ENCODE assay signal across 16 cellular contexts in genomic region chr17:39663340-39663687, GRCh38. TPM values are rescaled to one million over a fixed set of nuclear protein-coding genes. Genes with fewer than 3 reads are reported as not detected.
DNase-seq lines count a peak whose midpoint lies in the region; ATAC-seq and TF ChIP-seq lines count a peak whose summit lies in the region.
"Had no signal": no experiment of that assay in that cellular context is flagged by ENCODE, and none has a peak within 500 bp of the region (broad histone marks: within the 10 kb centered on the region; RNA-seq: fewer than 3 reads in every experiment).

No MANE protein-coding gene starts in this region.

- peak overlapping the region; percentile 90 for H2BK5ac ChIP-seq in neuronal stem cell (ENCODE audit: low read length)

- CTCF ChIA-PET in CD8-positive, alpha-beta T cell (lab: Charles Lee), result interaction anchor here (0.8 to 11.0 kb wide), 3 partner anchors 9 to 41 kb away, joined by 3 to 205 read pairs (median 7); partner anchors contain the start of gene PPP1R1B
- CTCF ChIA-PET in activated CD4-positive, alpha-beta T cell treated with anti-CD3 and anti-CD28 coated beads, Interleukin-2, amount 10 ng/mL, durations not matched to agents 7 days and 5 days (lab: Charles Lee), result interaction anchor here (0.9 kb wide), 1 partner anchor 10 kb away, joined by 5 read pairs; no protein-coding TSS in a partner anchor

- H3K27me3 ChIP-seq in CD8-positive, alpha-beta T cell (ENCODE audit: insufficient read depth, low read length), result no peaks in the 10 kb centered on the region
- H3K27me3 ChIP-seq in WERI-Rb-1 (ENCODE audit: insufficient read depth, low read depth, severe bottlenecking), result no peaks in the 10 kb centered on the region
- H3K27me3 ChIP-seq in neuronal stem cell (ENCODE audit: control insufficient read depth in 3 of 3, insufficient read depth in 3 of 3, low read depth in 1 of 3, low read length in 3 of 3), result peaks cover 0 to 20% (median 0%) of the 10 kb centered on the region in 3 experiments
- H3K27me3 ChIP-seq in testis, result no peaks in the 10 kb centered on the region
- H3K27me3 ChIP-seq: adrenal gland had no signal

- DNase-seq in CD8-positive, alpha-beta T cell, result no peak
- DNase-seq in WERI-Rb-1 (no peak), neuronal stem cell (ENCODE audit: low spot score) (no peak), testis (no peak)
- no peak for DNase-seq in activated CD4-positive, alpha-beta T cell treated with anti-CD3 and anti-CD28 coated beads, Interleukin-2, amount 10 ng/mL, durations not matched to agents 7 days and 5 days
- DNase-seq: activated CD4-positive, alpha-beta T cell treated with anti-CD3 and anti-CD28 coated beads for 1 hour; activated T-cell treated with anti-CD3 and anti-CD28 coated beads, Interleukin-2, amount 50 U/mL, for 72 hours; NCI-H1105 treated with DMSO at 0.1 percent for 48 hours; NCI-H446; stimulated activated CD4-positive, alpha-beta T cell treated with anti-CD3 and anti-CD28 coated beads, Interleukin-4, amount 100 ng/mL, for 1 hour; T-helper 1 cell had no signal

- H4K8ac ChIP-seq in neuronal stem cell (ENCODE audit: low read depth, low read length), result no peak overlapping the region

- H3K4me3 Mint-ChIP-seq in CD8-positive, alpha-beta T cell, result no peak overlapping the region
- H3K4me3 Mint-ChIP-seq in activated CD4-positive, alpha-beta T cell treated with anti-CD3 and anti-CD28 coated beads, Interleukin-2, amount 10 ng/mL, durations not matched to agents 7 days and 5 days, result no peak overlapping the region
- H3K4me3 Mint-ChIP-seq: activated T-cell treated with anti-CD3 and anti-CD28 coated beads, Interleukin-2, amount 50 U/mL, for 72 hours; stimulated activated effector memory CD8-positive, alpha-beta T cell treated with anti-CD3 and anti-CD28 coated beads, Interleukin-12 subunit alpha, Interleukin-12 subunit beta, amount 100 ng/mL, for 72 hours had no signal

- peaks cover 37% of the 10 kb centered on the region for H3K36me3 Mint-ChIP-seq in CD8-positive, alpha-beta T cell
- H3K36me3 Mint-ChIP-seq in activated CD4-positive, alpha-beta T cell treated with anti-CD3 and anti-CD28 coated beads, Interleukin-2, amount 10 ng/mL, durations not matched to agents 7 days and 5 days (ENCODE audit: low read depth), result peaks cover 14% of the 10 kb centered on the region

- no peak overlapping the region for H3K4ac ChIP-seq in neuronal stem cell (ENCODE audit: low read length)

- H3K27ac ChIP-seq in CD8-positive, alpha-beta T cell (ENCODE audit: low read depth, low read length), result no peak overlapping the region
- H3K27ac ChIP-seq in WERI-Rb-1 (peak overlapping the region; percentile 81), neuronal stem cell (replicated peaks; ENCODE audit: low read length) (no peak overlapping the region), testis (no peak overlapping the region)

- H3K9me3 ChIP-seq in CD8-positive, alpha-beta T cell (ENCODE audit: low read length), result no peaks in the 10 kb centered on the region
- H3K9me3 ChIP-seq in WERI-Rb-1 (ENCODE audit: severe bottlenecking), result no peaks in the 10 kb centered on the region
- H3K9me3 ChIP-seq in neuronal stem cell (replicated peaks in 1 of 2; ENCODE audit: control insufficient read depth in 2 of 2, insufficient read depth in 1 of 2, low read depth in 1 of 2, low read length in 2 of 2), result no peaks in the 10 kb centered on the region
- H3K9me3 ChIP-seq in testis, result no peaks in the 10 kb centered on the region
- H3K9me3 ChIP-seq: adrenal gland, BE2C, Peyer's patch had no signal

- no peak overlapping the region for H4K91ac ChIP-seq in neuronal stem cell (ENCODE audit: low read depth, low read length, poor library complexity)

- WGBS in neuronal stem cell (ENCODE audit: extremely low coverage in 2 of 2, insufficient read length in 2 of 2, insufficient replicate concordance in 1 of 2), 2 donors, result no CpG with 5 or more reads among the region's 4 CpGs
- WGBS in testis, 2 donors, result 72 to 74% methylated on average over 4 of the region's 4 CpGs

- peak overlapping the region; percentile 96 for H2AK5ac ChIP-seq in neuronal stem cell (ENCODE audit: low read depth, low read length)

- H3K23ac ChIP-seq in neuronal stem cell (ENCODE audit: low read depth, low read length, poor library complexity), result no peak overlapping the region

- no peak overlapping the region for H3K9ac ChIP-seq in neuronal stem cell (ENCODE audit: low read depth, low read length, poor library complexity)

- peaks cover 14% of the 10 kb centered on the region for H3K36me3 ChIP-seq in CD8-positive, alpha-beta T cell (ENCODE audit: insufficient read depth, low read length)
- H3K36me3 ChIP-seq in WERI-Rb-1, result peaks cover 41% of the 10 kb centered on the region
- H3K36me3 ChIP-seq in neuronal stem cell (replicated peaks in 1 of 2; ENCODE audit: control insufficient read depth in 2 of 2, insufficient read depth in 2 of 2, low read length in 2 of 2), result peaks cover 29 to 46% of the 10 kb centered on the region in 2 donors
- H3K36me3 ChIP-seq in testis (ENCODE audit: low read depth, missing control alignments), result no peaks in the 10 kb centered on the region

- peaks cover 31% of the 10 kb centered on the region for H3K4me1 Mint-ChIP-seq in CD8-positive, alpha-beta T cell (ENCODE audit: low read depth)
- peaks cover 13% of the 10 kb centered on the region for H3K4me1 Mint-ChIP-seq in activated CD4-positive, alpha-beta T cell treated with anti-CD3 and anti-CD28 coated beads, Interleukin-2, amount 10 ng/mL, durations not matched to agents 7 days and 5 days

- TF ChIP-seq POLR2A in testis (IDR thresholded peaks at IDR 0.05), result no peak

- TF ChIP-seq CTCF in CD8-positive, alpha-beta T cell (IDR thresholded peaks at IDR 0.05), result no peak
- TF ChIP-seq CTCF in WERI-Rb-1 (IDR thresholded peaks at IDR 0.05; ENCODE audit: low read depth, low read length), result no peak
- no peak for TF ChIP-seq CTCF in testis (IDR thresholded peaks at IDR 0.05)

- H3K27me3 Mint-ChIP-seq in CD8-positive, alpha-beta T cell (ENCODE audit: low read depth), result peaks cover 2% of the 10 kb centered on the region
- peaks cover 14% of the 10 kb centered on the region for H3K27me3 Mint-ChIP-seq in activated CD4-positive, alpha-beta T cell treated with anti-CD3 and anti-CD28 coated beads, Interleukin-2, amount 10 ng/mL, durations not matched to agents 7 days and 5 days

- no peak overlapping the region for H3K4me2 ChIP-seq in neuronal stem cell (ENCODE audit: insufficient read depth, low read length, poor library complexity, severe bottlenecking)

- peaks cover 13% of the 10 kb centered on the region for H3K79me1 ChIP-seq in neuronal stem cell (ENCODE audit: low read depth, low read length)

- no peak overlapping the region for H2AFZ ChIP-seq in neuronal stem cell (ENCODE audit: low read length)

- no peak overlapping the region for H2BK12ac ChIP-seq in neuronal stem cell (ENCODE audit: low read length)

- H3K4me3 ChIP-seq in CD8-positive, alpha-beta T cell (ENCODE audit: low read depth, low read length), result no peak overlapping the region
- H3K4me3 ChIP-seq in WERI-Rb-1 (ENCODE audit: low read depth, low read length), result no peak overlapping the region
- no peak overlapping the region for H3K4me3 ChIP-seq in neuronal stem cell (ENCODE audit: low read length in 2 of 2)
- H3K4me3 ChIP-seq in testis, result no peak overlapping the region
- H3K4me3 ChIP-seq: adrenal gland had no signal

- peak overlapping the region; percentile 47 for H2BK120ac ChIP-seq in neuronal stem cell (ENCODE audit: low read depth, low read length)

- peak overlapping the region; percentile 92 for H3K18ac ChIP-seq in neuronal stem cell (ENCODE audit: low read length)

- H3K27ac Mint-ChIP-seq in CD8-positive, alpha-beta T cell, result peak overlapping the region; percentile 55
- H3K27ac Mint-ChIP-seq in activated CD4-positive, alpha-beta T cell treated with anti-CD3 and anti-CD28 coated beads, Interleukin-2, amount 10 ng/mL, durations not matched to agents 7 days and 5 days, result no peak overlapping the region
- H3K27ac Mint-ChIP-seq: activated T-cell treated with anti-CD3 and anti-CD28 coated beads, Interleukin-2, amount 50 U/mL, for 72 hours had no signal

- no peaks in the 10 kb centered on the region for H3K9me3 Mint-ChIP-seq in CD8-positive, alpha-beta T cell
- H3K9me3 Mint-ChIP-seq in activated CD4-positive, alpha-beta T cell treated with anti-CD3 and anti-CD28 coated beads, Interleukin-2, amount 10 ng/mL, durations not matched to agents 7 days and 5 days, result no peaks in the 10 kb centered on the region
- H3K9me3 Mint-ChIP-seq: activated T-cell treated with anti-CD3 and anti-CD28 coated beads, Interleukin-2, amount 50 U/mL, for 72 hours; stimulated activated effector memory CD8-positive, alpha-beta T cell treated with anti-CD3 and anti-CD28 coated beads, Interleukin-12 subunit alpha, Interleukin-12 subunit beta, amount 100 ng/mL, for 72 hours had no signal

- no peak overlapping the region for H2BK15ac ChIP-seq in neuronal stem cell (ENCODE audit: low read length)

- no peak overlapping the region for H3K14ac ChIP-seq in neuronal stem cell (ENCODE audit: low read length)

- intact Hi-C loops in CD8-positive, alpha-beta T cell (cut with DNase I, micrococcal nuclease), result no loop called here
- intact Hi-C loops in testis (cut with DNase I; ENCODE audit: low total_unique reads), result no loop called here

- no peak for ATAC-seq in CD8-positive, alpha-beta T cell
- ATAC-seq in GM21576 (IDR thresholded peaks at IDR 0.05; ENCODE audit: unreplicated experiment), result no peak
- ATAC-seq: activated T-cell treated with anti-CD3 and anti-CD28 coated beads, Interleukin-2, amount 50 U/mL, for 72 hours; stimulated activated effector memory CD8-positive, alpha-beta T cell treated with anti-CD3 and anti-CD28 coated beads, Interleukin-12 subunit alpha, Interleukin-12 subunit beta, amount 100 ng/mL, for 72 hours had no signal

- POLR2A ChIA-PET in CD8-positive, alpha-beta T cell (lab: Charles Lee), result no interaction called here
- POLR2A ChIA-PET in activated CD4-positive, alpha-beta T cell treated with anti-CD3 and anti-CD28 coated beads, Interleukin-2, amount 10 ng/mL, durations not matched to agents 7 days and 5 days (lab: Charles Lee), result no interaction called here

- peaks cover 48% of the 10 kb centered on the region for H3K4me1 ChIP-seq in CD8-positive, alpha-beta T cell (ENCODE audit: insufficient read depth, low read length)
- H3K4me1 ChIP-seq in neuronal stem cell (ENCODE audit: control insufficient read depth in 2 of 2, insufficient read depth in 1 of 2, low read depth in 1 of 2, low read length in 2 of 2), result peaks cover 8 to 24% of the 10 kb centered on the region in 2 donors
- H3K4me1 ChIP-seq in testis, result peaks cover 23% of the 10 kb centered on the region

RNA-seq across cellular contexts. Expression of gene TCAP, which starts 1.8 kb away (rescaled TPM):
- 1 to 10 TPM; 4.2 to 5.2 TPM for total RNA-seq in CD8-positive, alpha-beta T cell
- 0.88 TPM for polyA plus RNA-seq in neuronal stem cell (2013, experiment 1 of 2)
- polyA plus RNA-seq in neuronal stem cell (2013, experiment 2 of 2), result 0.87 TPM
- 1 to 10 TPM; 2.0 to 2.1 TPM for total RNA-seq in activated CD4-positive, alpha-beta T cell treated with anti-CD3 and anti-CD28 coated beads, Interleukin-2, amount 10 ng/mL, durations not matched to agents 7 days and 5 days
- 1 to 10 TPM; 3.0 to 6.0 TPM for total RNA-seq in testis
- polyA plus RNA-seq in testis (ENCODE audit: insufficient read depth, low read depth, low replicate concordance), result 49.8 TPM

RNA-seq across cellular contexts. Expression of gene PNMT, which starts 4.9 kb away (rescaled TPM):
- total RNA-seq in CD8-positive, alpha-beta T cell, result under 1 TPM in 1 of 2 experiments, not detected in 1; 0.43 TPM
- polyA plus RNA-seq in neuronal stem cell (2013, experiment 1 of 2), result 0.95 TPM
- polyA plus RNA-seq in neuronal stem cell (2013, experiment 2 of 2), result 1.0 TPM
- under 1 TPM in 1 of 2 experiments, not detected in 1; 0.19 TPM for total RNA-seq in activated CD4-positive, alpha-beta T cell treated with anti-CD3 and anti-CD28 coated beads, Interleukin-2, amount 10 ng/mL, durations not matched to agents 7 days and 5 days
- total RNA-seq in testis, result 1 to 10 TPM; 2.6 to 2.7 TPM
- 2.9 TPM for polyA plus RNA-seq in testis (ENCODE audit: insufficient read depth, low read depth, low replicate concordance)

RNA-seq across cellular contexts. Expression of gene PGAP3, which starts 24.5 kb away (rescaled TPM):
- 10 to 100 TPM; 20.9 to 22.6 TPM for total RNA-seq in CD8-positive, alpha-beta T cell
- polyA plus RNA-seq in neuronal stem cell (2013, experiment 1 of 2), result 10.1 TPM
- 11.1 TPM for polyA plus RNA-seq in neuronal stem cell (2013, experiment 2 of 2)
- total RNA-seq in activated CD4-positive, alpha-beta T cell treated with anti-CD3 and anti-CD28 coated beads, Interleukin-2, amount 10 ng/mL, durations not matched to agents 7 days and 5 days, result 10 to 100 TPM; 27.0 to 30.6 TPM
- 10 to 100 TPM; 28.6 to 37.4 TPM for total RNA-seq in testis
- polyA plus RNA-seq in testis (ENCODE audit: insufficient read depth, low read depth, low replicate concordance), result 21.1 TPM

RNA-seq across cellular contexts. Expression of gene STARD3, which starts 26.4 kb away (rescaled TPM):
- total RNA-seq in CD8-positive, alpha-beta T cell, result 100 to 1,000 TPM; 102 to 118 TPM
- 65.0 TPM for polyA plus RNA-seq in neuronal stem cell (2013, experiment 1 of 2)
- 70.1 TPM for polyA plus RNA-seq in neuronal stem cell (2013, experiment 2 of 2)
- total RNA-seq in activated CD4-positive, alpha-beta T cell treated with anti-CD3 and anti-CD28 coated beads, Interleukin-2, amount 10 ng/mL, durations not matched to agents 7 days and 5 days, result 10 to 100 TPM; 70.0 to 72.8 TPM
- total RNA-seq in testis, result 100 to 1,000 TPM; 265 to 352 TPM
- polyA plus RNA-seq in testis (ENCODE audit: insufficient read depth, low read depth, low replicate concordance), result 102 TPM

RNA-seq across cellular contexts. Expression of gene ERBB2, which starts 36.5 kb away (rescaled TPM):
- 1 to 10 TPM; 2.6 to 2.9 TPM for total RNA-seq in CD8-positive, alpha-beta T cell
- 69.2 TPM for polyA plus RNA-seq in neuronal stem cell (2013, experiment 1 of 2)
- 69.0 TPM for polyA plus RNA-seq in neuronal stem cell (2013, experiment 2 of 2)
- 1 to 10 TPM; 4.5 to 4.6 TPM for total RNA-seq in activated CD4-positive, alpha-beta T cell treated with anti-CD3 and anti-CD28 coated beads, Interleukin-2, amount 10 ng/mL, durations not matched to agents 7 days and 5 days
- 10 to 100 TPM; 32.1 to 40.0 TPM for total RNA-seq in testis
- 32.1 TPM for polyA plus RNA-seq in testis (ENCODE audit: insufficient read depth, low read depth, low replicate concordance)
